Comparison of ENCODE assay signal across 8 cellular contexts in genomic region chr12:56448860-56449621, GRCh38. TPM values are rescaled to one million over a fixed set of nuclear protein-coding genes. Genes with fewer than 3 reads are reported as not detected.
DNase-seq lines count a peak whose midpoint lies in the region; ATAC-seq and TF ChIP-seq lines count a peak whose summit lies in the region.

TSS of gene TIMELESS (minus strand) at chr12:56449426. CDS start at chr12:56434170, 15,256 bp downstream.

- H3F3A ChIP-seq in smooth muscle cell (ENCODE audit: low read depth), result peaks cover 5% of the 10 kb centered on the region

- peak within 1 kb of the TSS; percentile 88 for H3K27ac ChIP-seq in ACC112 (ENCODE audit: low read depth, low read length)
- H3K27ac ChIP-seq in smooth muscle cell (ENCODE audit: low read depth), result peak within 1 kb of the TSS; percentile 78

- peak; percentile 92 for DNase-seq in NCI-H2196 treated with DMSO at 0.1 percent for 48 hours (lab: John Stamatoyannopoulos, UW; ENCODE audit: unreplicated experiment)
- DNase-seq in cardiac fibroblast (ENCODE audit: low read depth in 2 of 2), result peak; percentile 89 to 90
- DNase-seq in iPS-NIHi7 (ENCODE audit: extremely low spot score), result peak; percentile 98
- peak; percentile 94 for DNase-seq in smooth muscle cell (lab: John Stamatoyannopoulos, UW; ENCODE audit: unreplicated experiment)

- H3K36me3 ChIP-seq in ACC112 (ENCODE audit: insufficient read depth, low read length) (peaks cover 4% of the 10 kb centered on the region; the same call in 1 of the 2 replicates), smooth muscle cell (ENCODE audit: low read depth) (no peaks in the 10 kb centered on the region)

- no peaks in the 10 kb centered on the region for H3K27me3 ChIP-seq in ACC112 (ENCODE audit: insufficient read depth, low read length)
- H3K27me3 ChIP-seq in smooth muscle cell (ENCODE audit: low read depth), result no peaks in the 10 kb centered on the region

- H2AFZ ChIP-seq in ACC112 (ENCODE audit: low read length, unreplicated experiment) (peak within 1 kb of the TSS; percentile 90), smooth muscle cell (ENCODE audit: low read depth) (peak within 1 kb of the TSS; percentile 99)

- TF ChIP-seq CTCF in WI38 (IDR thresholded peaks at IDR 0.05; ENCODE audit: low read depth, low read length), result no peak
- TF ChIP-seq CTCF in cardiac fibroblast (IDR thresholded peaks at IDR 0.05; ENCODE audit: low read depth, low read length), result no peak
- no peak for TF ChIP-seq CTCF in smooth muscle cell (IDR thresholded peaks at IDR 0.05; ENCODE audit: borderline replicate concordance, insufficient read depth, poor library complexity, severe bottlenecking)

- peak within 1 kb of the TSS; percentile 83 for H3K4me3 ChIP-seq in ACC112 (ENCODE audit: low read depth, low read length)
- H3K4me3 ChIP-seq in WI38 (ENCODE audit: low read depth, low read length), result peak within 1 kb of the TSS; percentile 78
- peak within 1 kb of the TSS; percentile 75 to 81 for H3K4me3 ChIP-seq in cardiac fibroblast (replicated peaks in 1 of 2; ENCODE audit: low read depth in 2 of 2, low read length in 2 of 2)
- peak within 1 kb of the TSS; percentile 77 for H3K4me3 ChIP-seq in smooth muscle cell

- WGBS in smooth muscle cell (ENCODE audit: low lambda C conversion rate), result under 1% methylated on average over 58 of the region's 58 CpGs

- H3K79me2 ChIP-seq in ACC112 (ENCODE audit: control insufficient read depth, insufficient read depth, low read length, unreplicated experiment) (peaks cover 19% of the 10 kb centered on the region), smooth muscle cell (ENCODE audit: low read depth) (no peaks in the 10 kb centered on the region)

- no peaks in the 10 kb centered on the region for H3K4me1 ChIP-seq in ACC112 (ENCODE audit: control insufficient read depth, insufficient read depth, low read length, unreplicated experiment)
- peaks cover 12% of the 10 kb centered on the region for H3K4me1 ChIP-seq in smooth muscle cell (ENCODE audit: low read depth)

- no peaks in the 10 kb centered on the region for H3K9me3 ChIP-seq in smooth muscle cell (replicated peaks; ENCODE audit: low read depth)

- no peaks in the 10 kb centered on the region for H4K20me1 ChIP-seq in smooth muscle cell (ENCODE audit: low read depth)

- peak within 1 kb of the TSS; percentile 82 for H3K4me2 ChIP-seq in smooth muscle cell

- H3K9ac ChIP-seq in smooth muscle cell (ENCODE audit: low read depth), result peak within 1 kb of the TSS; percentile 65

- ATAC-seq in GM18868 (IDR thresholded peaks at IDR 0.05; ENCODE audit: unreplicated experiment), result peak; percentile 96
- ATAC-seq in HG03108 (IDR thresholded peaks at IDR 0.05; ENCODE audit: unreplicated experiment), result peak; percentile 92

RNA-seq across cellular contexts. Expression of gene TIMELESS, which starts in this region (rescaled TPM):
- total RNA-seq in smooth muscle cell, result 6.3 and 7.2 TPM in 2 replicates
- 9.9 and 11.7 TPM in 2 replicates for polyA plus RNA-seq in smooth muscle cell

Comparison
In these comparisons a context has a peak if more than half of its experiments do, and no peak if none do; other contexts are left out.
1. Peak in every context shown above with its lines: DNase-seq, ATAC-seq, H3K4me3 ChIP-seq and H3K27ac ChIP-seq.